In the genomic region with DNA sequence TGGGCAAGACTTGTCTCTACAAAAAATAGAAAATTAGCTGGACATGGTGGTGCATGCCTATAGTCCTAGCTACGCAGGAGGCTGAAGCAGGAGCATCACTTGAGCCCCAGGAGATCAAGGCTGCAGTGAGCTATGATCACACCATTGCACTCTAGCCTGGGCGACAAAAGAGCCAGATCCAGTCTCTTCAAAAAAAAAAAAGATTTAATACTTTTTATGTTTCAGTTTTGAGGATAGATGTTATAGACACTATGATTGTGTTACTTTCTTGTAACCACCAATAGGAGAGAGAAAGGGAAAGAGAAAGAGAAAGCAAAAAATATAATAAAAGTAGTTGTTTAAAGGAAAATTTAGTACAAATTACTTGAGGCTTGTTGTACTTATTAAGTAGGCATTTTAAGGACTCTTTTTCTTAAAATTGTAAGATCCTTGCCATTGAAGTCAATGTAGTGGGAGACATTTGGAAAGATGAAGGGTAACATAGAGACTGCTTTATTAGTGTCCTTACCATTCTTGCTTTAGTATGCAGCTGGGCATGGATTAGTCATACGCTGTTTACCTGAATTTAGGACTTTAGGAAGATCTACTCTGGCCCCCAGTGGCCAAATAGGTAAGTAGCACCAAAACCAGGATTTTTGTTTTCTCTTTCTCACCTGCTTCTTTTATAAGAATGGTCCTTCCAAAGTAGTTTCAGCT, we compare ENCODE assay signal across 7 cellular contexts. TPM values are rescaled to one million over a fixed set of nuclear protein-coding genes. Genes with fewer than 3 reads are reported as not detected.
A peak's percentile ranks its signal among the peaks of the same experiment; 100 is the strongest.
DNase-seq lines count a peak whose midpoint lies in the region; ATAC-seq and TF ChIP-seq lines count a peak whose summit lies in the region.

No MANE protein-coding gene starts in this region.

- TF ChIP-seq CTCF in activated CD8-positive, alpha-beta T cell treated with anti-CD3 and anti-CD28 coated beads for 36 hours (IDR thresholded peaks at IDR 0.05): peak; percentile 70
- TF ChIP-seq CTCF in foreskin keratinocyte (conservative IDR thresholded peaks at IDR 0.05) (peak; percentile 95), psoas muscle (IDR thresholded peaks at IDR 0.05) (peak; percentile 51)

- no peak overlapping the region for H3K4me3 Mint-ChIP-seq in activated CD8-positive, alpha-beta T cell treated with anti-CD3 and anti-CD28 coated beads for 36 hours

- H3K4me1 ChIP-seq in foreskin keratinocyte (peaks cover 16% of the 10 kb centered on the region), psoas muscle (no peaks in the 10 kb centered on the region)

- peak; percentile 80 for DNase-seq in ELR (ENCODE audit: low read depth)
- DNase-seq in NCI-H446 treated with DMSO at 0.1 percent for 48 hours (lab: John Stamatoyannopoulos, UW): peak; percentile 10
- peak; percentile 58 for DNase-seq in activated CD8-positive, alpha-beta T cell treated with anti-CD3 and anti-CD28 coated beads for 36 hours
- DNase-seq in foreskin keratinocyte: peak; percentile 62 to 79
- no peak for DNase-seq in psoas muscle

- intact Hi-C loops in activated CD8-positive, alpha-beta T cell treated with anti-CD3 and anti-CD28 coated beads for 36 hours (cut with micrococcal nuclease): loop anchor here (1.0 to 5.0 kb wide), 2 partner anchors 74 to 175 kb away; a partner anchor contains a TSS
- intact Hi-C loops in psoas muscle (cut with DNase I): loop anchor here in 1 of 2 donors (5.0 to 10.0 kb wide), 2 partner anchors 65 to 178 kb away; no protein-coding TSS in a partner anchor

- H3K36me3 ChIP-seq in psoas muscle (ENCODE audit: insufficient read depth in 1 of 2, low read depth in 1 of 2): no peaks in the 10 kb centered on the region

- H3K27me3 ChIP-seq in foreskin keratinocyte (no peaks in the 10 kb centered on the region), psoas muscle (ENCODE audit: insufficient read depth in 3 of 3, low read length in 2 of 3) (no peaks in the 10 kb centered on the region)

- H3K27ac Mint-ChIP-seq in activated CD8-positive, alpha-beta T cell treated with anti-CD3 and anti-CD28 coated beads for 36 hours: no peak overlapping the region

- H3K4me1 Mint-ChIP-seq in activated CD8-positive, alpha-beta T cell treated with anti-CD3 and anti-CD28 coated beads for 36 hours (ENCODE audit: low read depth): peaks cover 2% of the 10 kb centered on the region

- 64 to 65% (median 65%) methylated on average over 3 of the region's 3 CpGs for WGBS in psoas muscle, 3 donors

- POLR2A ChIA-PET in activated CD8-positive, alpha-beta T cell treated with anti-CD3 and anti-CD28 coated beads for 36 hours (lab: Charles Lee): interaction anchor here (1.2 to 1.3 kb wide), 2 partner anchors 68 to 167 kb away, joined by 3 to 4 read pairs; no protein-coding TSS in a partner anchor

- no peaks in the 10 kb centered on the region for H3K36me3 Mint-ChIP-seq in activated CD8-positive, alpha-beta T cell treated with anti-CD3 and anti-CD28 coated beads for 36 hours (ENCODE audit: low read depth)

- peak; percentile 94 for ATAC-seq in GM19455 (IDR thresholded peaks at IDR 0.05; ENCODE audit: unreplicated experiment)
- ATAC-seq in HG03442 (IDR thresholded peaks at IDR 0.05; ENCODE audit: unreplicated experiment): peak; percentile 91
- ATAC-seq in activated CD8-positive, alpha-beta T cell treated with anti-CD3 and anti-CD28 coated beads for 36 hours: peak; percentile 97
- ATAC-seq in foreskin keratinocyte: peak; percentile 94
- peak in 3 of 4 donors; percentile 53 to 74 (median 60) for ATAC-seq in psoas muscle

- no peak overlapping the region for H3K4me3 ChIP-seq in psoas muscle

- CTCF ChIA-PET in activated CD8-positive, alpha-beta T cell treated with anti-CD3 and anti-CD28 coated beads for 36 hours (lab: Charles Lee): interaction anchor here (0.7 to 7.4 kb wide), 14 partner anchors 8 to 176 kb away, joined by 3 to 70 read pairs (median 6); a partner anchor contains a TSS

- H3K27ac ChIP-seq in foreskin keratinocyte: no peak overlapping the region
- no peak overlapping the region for H3K27ac ChIP-seq in psoas muscle

- no peaks in the 10 kb centered on the region for H3K9me3 Mint-ChIP-seq in activated CD8-positive, alpha-beta T cell treated with anti-CD3 and anti-CD28 coated beads for 36 hours

- H3K27me3 Mint-ChIP-seq in activated CD8-positive, alpha-beta T cell treated with anti-CD3 and anti-CD28 coated beads for 36 hours: no peaks in the 10 kb centered on the region

- H3K9me3 ChIP-seq in psoas muscle: no peaks in the 10 kb centered on the region

RNA-seq across cellular contexts. Expression of a gene that starts 35.1 kb away (rescaled TPM):
- total RNA-seq in activated CD8-positive, alpha-beta T cell treated with anti-CD3 and anti-CD28 coated beads for 36 hours: 1 to 10 TPM; 2.7 to 3.4 TPM
- total RNA-seq in foreskin keratinocyte (1.7 and 1.9 TPM in 2 replicates), psoas muscle (1 to 10 TPM in 3 of 4 donors, under 1 TPM in 1; 0.99 to 3.4 (median 1.9) TPM)
- polyA plus RNA-seq in foreskin keratinocyte (0.50 and 0.77 TPM in 2 replicates), psoas muscle (1 to 10 TPM; 1.1 to 3.9 (median 2.2) TPM)

Comparison
In these comparisons a context has a peak if more than half of its experiments do, and no peak if none do; other contexts are left out.
1. DNase-seq: peak in ELR (single experiment), NCI-H446 treated with DMSO at 0.1 percent for 48 hours (single experiment), activated CD8-positive, alpha-beta T cell treated with anti-CD3 and anti-CD28 coated beads for 36 hours (single experiment) and foreskin keratinocyte (2 of 2); none in psoas muscle (0 of 2).
2. Peak in every context shown above with its lines, with median percentiles within 50 percentile points of each other: ATAC-seq and CTCF ChIP-seq.